Comparison of ENCODE assay signal across 8 cellular contexts in genomic region chr5:174419523-174420132, GRCh38.
DNase-seq lines count a peak whose midpoint lies in the region; ATAC-seq and TF ChIP-seq lines count a peak whose summit lies in the region.

No MANE protein-coding gene starts in this region.

- DNase-seq in CMK (ENCODE audit: low read depth) (peak; percentile 49), KBM-7 (peak; percentile 83), SHP77 (lab: John Stamatoyannopoulos, UW) (peak; percentile 59 to 60), foreskin fibroblast (peak; percentile 62 to 87)
- peak; percentile 92 for DNase-seq in activated effector memory CD4-positive, alpha-beta T cell treated with anti-CD3 and anti-CD28 coated beads, Interleukin-2, amount 50 U/mL, for 16 hours

- H3K4me1 ChIP-seq in neuron (ENCODE audit: insufficient read depth, low read length) (no peaks in the 10 kb centered on the region), stomach smooth muscle (ENCODE audit: control insufficient read depth, insufficient read depth, low read length) (peaks cover 5% of the 10 kb centered on the region)

- H3K36me3 ChIP-seq in neuron (ENCODE audit: insufficient read depth, low read length) (no peaks in the 10 kb centered on the region), stomach smooth muscle (ENCODE audit: control insufficient read depth in 2 of 2, insufficient read depth in 2 of 2, low read length in 2 of 2) (no peaks in the 10 kb centered on the region)

- H3K9me3 ChIP-seq in neuron (ENCODE audit: low read length), result no peaks in the 10 kb centered on the region
- H3K9me3 ChIP-seq in stomach smooth muscle (ENCODE audit: control insufficient read depth in 2 of 2, low read length in 2 of 2), result no peaks in the 10 kb centered on the region

- peak; percentile 84 for ATAC-seq in GM21390 (IDR thresholded peaks at IDR 0.05; ENCODE audit: unreplicated experiment)

- H3K27ac ChIP-seq in stomach smooth muscle (ENCODE audit: low read length), result no peak overlapping the region

- peak; percentile 88 for TF ChIP-seq CTCF in foreskin fibroblast (IDR thresholded peaks at IDR 0.05; ENCODE audit: low read depth, low read length)

- H3K4me3 ChIP-seq in foreskin fibroblast (ENCODE audit: low read depth in 1 of 2, low read length in 2 of 2) (peak overlapping the region; percentile 19 to 33), neuron (ENCODE audit: low read length) (no peak overlapping the region), stomach smooth muscle (ENCODE audit: low read length in 2 of 2) (peak overlapping the region; percentile 55 to 64)

- in situ Hi-C loops in KBM-7 (cut with MboI; ENCODE audit: low pct_unique_long_range_greater_than_20kb, low sequenced_read_pairs), result loop anchor here (25.0 kb wide), 1 partner anchor 318 kb away; no protein-coding TSS in a partner anchor

- peaks cover 2% of the 10 kb centered on the region for H3K27me3 ChIP-seq in neuron (ENCODE audit: insufficient read depth, low read length)
- peaks cover 0 to 15% of the 10 kb centered on the region in 2 donors for H3K27me3 ChIP-seq in stomach smooth muscle (ENCODE audit: control insufficient read depth in 1 of 2, insufficient read depth in 2 of 2, low read length in 2 of 2)

- H2AFZ ChIP-seq in neuron (ENCODE audit: low read depth, low read length), result peak overlapping the region; percentile 41

- no peak overlapping the region for H3K9ac ChIP-seq in stomach smooth muscle (ENCODE audit: low read length in 2 of 2)
